28 cellular contexts compared by ENCODE assay signal in the genomic region with DNA sequence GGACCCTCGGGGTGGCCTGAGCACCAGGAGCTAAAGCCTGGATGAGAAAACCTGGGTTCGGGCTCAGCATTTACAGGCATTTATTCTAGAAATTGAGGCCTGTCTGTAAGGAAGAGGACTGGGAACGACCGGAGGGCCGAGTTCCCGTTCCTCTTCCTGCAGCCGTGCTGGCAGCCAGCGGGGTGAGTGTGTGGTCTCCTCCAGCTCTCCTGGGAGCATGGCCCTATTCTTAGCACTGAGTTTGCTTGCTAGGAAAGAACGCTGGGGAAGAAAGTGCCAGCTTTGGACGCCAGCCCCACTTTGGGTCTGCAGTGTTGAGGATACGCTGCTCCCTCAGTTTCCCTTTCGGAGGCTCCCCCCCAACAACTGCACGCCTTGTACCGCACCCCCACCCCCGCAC. TPM values are rescaled to one million over a fixed set of nuclear protein-coding genes. Genes with fewer than 3 reads are reported as not detected.
"Had no signal": no experiment of that assay in that cellular context is flagged by ENCODE, and none has a peak within 500 bp of the region (broad histone marks: within the 10 kb centered on the region; RNA-seq: fewer than 3 reads in every experiment).

No MANE protein-coding gene starts in this region.

- H3K9me3 ChIP-seq: left lung, SK-N-SH, thyroid gland, upper lobe of left lung, vagina had no signal

- H3K9ac ChIP-seq: neural progenitor cell, SK-N-SH had no signal

- H3K4me2 ChIP-seq: neural progenitor cell, SK-N-SH, smooth muscle cell had no signal

- DNase-seq: activated CD4-positive, alpha-beta T cell treated with anti-CD3 and anti-CD28 coated beads, Interleukin-2, amount 50 U/mL, for 1 hour; activated CD8-positive, alpha-beta T cell treated with anti-CD3 and anti-CD28 coated beads for 36 hours; activated gamma-delta T cell treated with Interleukin-2 at 50 U/mL for 16 hours; activated naive CD4-positive, alpha-beta T cell treated with anti-CD3 and anti-CD28 coated beads, Interleukin-2, amount 50 U/mL, for 16 hours; activated T-cell treated with anti-CD3 and anti-CD28 coated beads, Interleukin-2, amount 50 U/mL, for 4 hours; amygdala; cerebellar nuclear complex; effector memory CD8-positive, alpha-beta T cell; mesendoderm; natural killer cell; SK-N-SH; stimulated activated CD4-positive, alpha-beta T cell treated with anti-CD3 and anti-CD28 coated beads, Interleukin-1b, Interleukin-23, amount 100 ng/mL, for 48 hours; stimulated activated naive CD8-positive, alpha-beta T cell treated with anti-CD3 and anti-CD28 coated beads, Interleukin-15, Interleukin-2, amounts not matched to agents 100 U/mL and 50 U/mL, for 24 hours; SW 1271; T-helper 17 cell; T1000; thyroid gland had no signal

- H3K4me3 ChIP-seq: coronary artery, left lung, lung, neural progenitor cell, smooth muscle cell, thyroid gland, upper lobe of left lung, vagina had no signal

- H3K36me3 ChIP-seq: left lung, neural progenitor cell, thyroid gland, upper lobe of left lung, vagina had no signal

- H3K4me1 ChIP-seq: left lung, thyroid gland, vagina had no signal

- H3K27ac ChIP-seq: coronary artery, left lung, neural progenitor cell, thyroid gland, upper lobe of left lung, vagina had no signal

- ATAC-seq: activated CD8-positive, alpha-beta T cell treated with anti-CD3 and anti-CD28 coated beads for 36 hours; activated T-cell treated with anti-CD3 and anti-CD28 coated beads, Interleukin-2, amount 50 U/mL, for 4 hours; activated T-helper 17 cell treated with anti-CD3 and anti-CD28 coated beads, Interleukin-2, amount 50 U/mL, for 72 hours; effector memory CD8-positive, alpha-beta T cell; left lung; natural killer cell; sciatic nerve; stimulated activated naive CD8-positive, alpha-beta T cell treated with anti-CD3 and anti-CD28 coated beads, Interleukin-15, Interleukin-2, amounts not matched to agents 100 U/mL and 50 U/mL, for 24 hours; T-helper 17 cell; WTC11 had no signal

- H3K27me3 ChIP-seq: neural progenitor cell, thyroid gland, vagina had no signal

- H2AFZ ChIP-seq: neural progenitor cell had no signal

RNA-seq across cellular contexts. Expression of a gene that starts 49.6 kb away (rescaled TPM):
- total RNA-seq: activated CD8-positive, alpha-beta T cell treated with anti-CD3 and anti-CD28 coated beads for 36 hours; bronchial epithelial cell; natural killer cell had no signal
